In the genomic region with DNA sequence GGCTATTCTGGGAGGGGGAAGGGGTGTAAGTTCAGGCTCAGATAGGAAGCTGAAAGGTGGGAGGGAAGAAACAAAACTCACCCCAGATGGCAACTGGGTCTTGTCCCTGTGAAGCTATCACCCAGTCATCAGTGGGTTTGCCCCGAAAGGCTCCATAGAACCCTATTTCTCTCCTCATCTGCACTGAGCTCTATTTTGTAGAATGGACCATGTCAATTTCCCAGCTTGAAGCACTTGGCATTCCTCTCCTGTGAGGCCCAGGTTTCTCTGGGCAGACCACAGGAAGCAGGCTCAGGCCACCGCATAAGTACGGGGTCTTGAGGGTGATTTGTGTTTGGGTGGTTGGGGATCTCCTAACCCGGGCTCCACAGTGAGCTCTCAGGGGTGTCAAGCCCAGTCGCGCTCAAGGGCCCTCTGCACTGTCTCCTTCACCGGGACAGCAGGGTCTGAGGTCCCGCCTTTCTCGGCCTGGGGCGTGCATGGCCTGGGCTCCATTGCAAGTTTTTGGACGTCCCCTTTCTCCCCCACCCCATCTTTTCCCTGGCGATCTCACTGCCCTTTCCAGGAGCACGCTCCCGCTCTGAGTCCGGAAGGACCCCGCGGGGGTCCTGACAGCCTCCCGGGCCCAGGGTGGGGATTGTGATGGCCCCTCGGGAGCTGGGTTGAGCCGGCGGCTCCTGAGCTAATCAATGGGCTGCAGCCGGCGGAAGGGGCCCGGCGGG, we compare ENCODE assay signal across 11 cellular contexts. TPM values are rescaled to one million over a fixed set of nuclear protein-coding genes. Genes with fewer than 3 reads are reported as not detected.
DNase-seq lines count a peak whose midpoint lies in the region; ATAC-seq and TF ChIP-seq lines count a peak whose summit lies in the region.
"Had no signal": no experiment of that assay in that cellular context is flagged by ENCODE, and none has a peak within 500 bp of the region (broad histone marks: within the 10 kb centered on the region; RNA-seq: fewer than 3 reads in every experiment).

No MANE protein-coding gene starts in this region.

- H3K27me3 ChIP-seq in DOHH2 (ENCODE audit: control insufficient read depth, low read length), result peaks cover 55% of the 10 kb centered on the region
- H3K27me3 ChIP-seq in iPS-15b (ENCODE audit: control insufficient read depth, insufficient read depth, low read length), result peaks cover 69% of the 10 kb centered on the region
- H3K27me3 ChIP-seq in sigmoid colon, result peaks cover 6 to 66% (median 7%) of the 10 kb centered on the region in 3 donors

- H3K9me3 Mint-ChIP-seq in WTC11, result no peaks in the 10 kb centered on the region
- H3K9me3 Mint-ChIP-seq: HFFc6; T-helper 1 cell treated with Interleukin-12 subunit alpha and Interleukin-12 subunit beta and Interleukin-4 antibody, amounts not matched to agents 30 μg/mL and 1 μg/mL, for 36 hours had no signal

- no peaks in the 10 kb centered on the region for H3F3A ChIP-seq in DOHH2 (ENCODE audit: control insufficient read depth, insufficient read depth)

- H3K4me3 ChIP-seq in DOHH2 (ENCODE audit: low read length) (peak overlapping the region; percentile 6), iPS-15b (ENCODE audit: low read depth, low read length) (peak overlapping the region; percentile 73), sigmoid colon (peak overlapping the region; percentile 17 to 60 (median 51))

- WGBS in sigmoid colon, 2 donors, result 34% methylated on average over 25 of the region's 25 CpGs

- POLR2A ChIA-PET in WTC11 (lab: Charles Lee), result interaction anchor here (0.9 to 1.2 kb wide), 2 partner anchors 59 to 104 kb away, joined by 3 to 5 read pairs; partner anchors contain the start of genes CCT7 and SFXN5

- H3K9me3 ChIP-seq in DOHH2 (ENCODE audit: control insufficient read depth, insufficient read depth, low read length) (no peaks in the 10 kb centered on the region), iPS-15b (ENCODE audit: control insufficient read depth, insufficient read depth, low read length) (no peaks in the 10 kb centered on the region), sigmoid colon (no peaks in the 10 kb centered on the region)

- H3K4me1 ChIP-seq in DOHH2 (ENCODE audit: control insufficient read depth, low read length) (peaks cover 22% of the 10 kb centered on the region), iPS-15b (ENCODE audit: control insufficient read depth, insufficient read depth, low read length) (peaks cover 3% of the 10 kb centered on the region), sigmoid colon (peaks cover 0 to 29% (median 27%) of the 10 kb centered on the region in 4 donors)

- intact Hi-C loops in sigmoid colon (cut with DNase I), result loop anchor here (5.0 kb wide), 4 partner anchors 88 to 403 kb away; partner anchors contain the start of gene SPR

- peak overlapping the region; percentile 63 for H3K4me3 Mint-ChIP-seq in WTC11

- ATAC-seq in WTC11, result peak; percentile 10
- ATAC-seq in HG03521 (IDR thresholded peaks at IDR 0.05; ENCODE audit: unreplicated experiment), result no peak
- no peak for ATAC-seq in HG03432 (IDR thresholded peaks at IDR 0.05; ENCODE audit: unreplicated experiment)

- no peak overlapping the region for H3K27ac Mint-ChIP-seq in WTC11
- H3K27ac Mint-ChIP-seq: HFFc6; T-helper 1 cell treated with Interleukin-12 subunit alpha and Interleukin-12 subunit beta and Interleukin-4 antibody, amounts not matched to agents 30 μg/mL and 1 μg/mL, for 36 hours had no signal

- TF ChIP-seq EP300 in sigmoid colon (IDR thresholded peaks at IDR 0.05), result no peak

- H3K9ac ChIP-seq in iPS-15b (ENCODE audit: low read depth, low read length), result peak overlapping the region; percentile 26

- no peak for TF ChIP-seq POLR2A in sigmoid colon (IDR thresholded peaks at IDR 0.05)

- no peaks in the 10 kb centered on the region for H3K36me3 ChIP-seq in DOHH2 (ENCODE audit: control insufficient read depth, low read length)
- H3K36me3 ChIP-seq in iPS-15b (ENCODE audit: control insufficient read depth, insufficient read depth, low read length), result no peaks in the 10 kb centered on the region
- no peaks in the 10 kb centered on the region for H3K36me3 ChIP-seq in sigmoid colon

- H3K4me2 ChIP-seq in DOHH2 (ENCODE audit: low read length), result peak overlapping the region; percentile 58

- H3K27ac ChIP-seq in DOHH2 (ENCODE audit: low read depth, low read length) (no peak overlapping the region), sigmoid colon (peak overlapping the region in 2 of 4 donors; percentile 66 to 70)

- no peaks in the 10 kb centered on the region for H3K9me2 ChIP-seq in DOHH2 (replicated peaks; ENCODE audit: control insufficient read depth, low read length)

- H3K36me3 Mint-ChIP-seq in WTC11, result no peaks in the 10 kb centered on the region

- TF ChIP-seq CTCF in DOHH2 (IDR thresholded peaks at IDR 0.05; ENCODE audit: low read depth, low read length, poor library complexity, severe bottlenecking) (no peak), WTC11 (IDR thresholded peaks at IDR 0.05) (no peak), sigmoid colon (IDR thresholded peaks at IDR 0.05) (no peak)

- CTCF ChIA-PET in WTC11 (lab: Charles Lee), result interaction anchor here (0.7 to 5.2 kb wide), 15 partner anchors 14 to 288 kb away, joined by 3 to 179 read pairs (median 5); partner anchors contain the start of genes NOTO, SMYD5 and SPR

- H3K27me3 Mint-ChIP-seq in WTC11 (ENCODE audit: low read depth), result peaks cover 79% of the 10 kb centered on the region

- peaks cover 22% of the 10 kb centered on the region for H3K4me1 Mint-ChIP-seq in WTC11

- no peaks in the 10 kb centered on the region for H3K79me2 ChIP-seq in DOHH2 (ENCODE audit: control insufficient read depth, low read length)

- 0 out of 2 replicates have a peak, but pooled peaks cover 2% of the 10 kb centered on the region for H4K20me1 ChIP-seq in DOHH2 (ENCODE audit: control insufficient read depth, insufficient read depth, low read depth, low read length)

- no peak for DNase-seq in WTC11 (ENCODE audit: low spot score)
- DNase-seq in sigmoid colon, result no peak
- no peak for DNase-seq in GM19238 (ENCODE audit: insufficient read length, low spot score)
- DNase-seq in globus pallidus (ENCODE audit: low spot score), result no peak

TF ChIP-seq in WTC11, 78 proteins besides CTCF, POLR2A, EP300 and RAD21 (continues in another document):
- TF ChIP-seq KAT7 (CRISPR knock-in tag; IDR thresholded peaks at IDR 0.05; ENCODE audit: borderline replicate concordance), result no peak
- no peak for TF ChIP-seq ZBTB21 (CRISPR knock-in tag; IDR thresholded peaks at IDR 0.05; ENCODE audit: borderline replicate concordance)
- TF ChIP-seq TEAD4 (CRISPR knock-in tag; IDR thresholded peaks at IDR 0.05), result no peak
- no peak for TF ChIP-seq MXD4 (CRISPR knock-in tag; IDR thresholded peaks at IDR 0.05; ENCODE audit: borderline replicate concordance)
- no peak for TF ChIP-seq ZBTB43 (CRISPR knock-in tag; IDR thresholded peaks at IDR 0.05)
- TF ChIP-seq NFYB (CRISPR knock-in tag; conservative IDR thresholded peaks at IDR 0.05; ENCODE audit: low read depth), result no peak
- TF ChIP-seq, protein P1, sequence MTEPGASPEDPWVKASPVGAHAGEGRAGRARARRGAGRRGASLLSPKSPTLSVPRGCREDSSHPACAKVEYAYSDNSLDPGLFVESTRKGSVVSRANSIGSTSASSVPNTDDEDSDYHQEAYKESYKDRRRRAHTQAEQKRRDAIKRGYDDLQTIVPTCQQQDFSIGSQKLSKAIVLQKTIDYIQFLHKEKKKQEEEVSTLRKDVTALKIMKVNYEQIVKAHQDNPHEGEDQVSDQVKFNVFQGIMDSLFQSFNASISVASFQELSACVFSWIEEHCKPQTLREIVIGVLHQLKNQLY (CRISPR knock-in tag; IDR thresholded peaks at IDR 0.05), result no peak
- TF ChIP-seq NFATC4 (CRISPR knock-in tag; IDR thresholded peaks at IDR 0.05), result no peak
- TF ChIP-seq, protein P2, sequence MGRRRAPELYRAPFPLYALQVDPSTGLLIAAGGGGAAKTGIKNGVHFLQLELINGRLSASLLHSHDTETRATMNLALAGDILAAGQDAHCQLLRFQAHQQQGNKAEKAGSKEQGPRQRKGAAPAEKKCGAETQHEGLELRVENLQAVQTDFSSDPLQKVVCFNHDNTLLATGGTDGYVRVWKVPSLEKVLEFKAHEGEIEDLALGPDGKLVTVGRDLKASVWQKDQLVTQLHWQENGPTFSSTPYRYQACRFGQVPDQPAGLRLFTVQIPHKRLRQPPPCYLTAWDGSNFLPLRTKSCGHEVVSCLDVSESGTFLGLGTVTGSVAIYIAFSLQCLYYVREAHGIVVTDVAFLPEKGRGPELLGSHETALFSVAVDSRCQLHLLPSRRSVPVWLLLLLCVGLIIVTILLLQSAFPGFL (CRISPR knock-in tag; IDR thresholded peaks at IDR 0.05; ENCODE audit: borderline replicate concordance), result no peak
- no peak for TF ChIP-seq NR1H2 (CRISPR knock-in tag; IDR thresholded peaks at IDR 0.05)
- no peak for TF ChIP-seq ELF4 (CRISPR knock-in tag; IDR thresholded peaks at IDR 0.05; ENCODE audit: low read depth)
- TF ChIP-seq NR2C2 (CRISPR knock-in tag; IDR thresholded peaks at IDR 0.05), result no peak
- TF ChIP-seq ZNF263 (CRISPR knock-in tag; IDR thresholded peaks at IDR 0.05; ENCODE audit: low read depth), result no peak
- no peak for TF ChIP-seq CREM (CRISPR knock-in tag; IDR thresholded peaks at IDR 0.05)

RNA-seq across cellular contexts. Expression of gene NOTO, which starts 27.3 kb away (rescaled TPM):
- total RNA-seq in WTC11 (2021) (0.15 to 0.23 TPM (median 0.18 TPM) in 3 replicates), sigmoid colon (not detected)
- polyA plus RNA-seq in sigmoid colon, result not detected
- total RNA-seq: HFFc6, M059J had no signal

RNA-seq across cellular contexts. Expression of gene SMYD5, which starts 38.9 kb away (rescaled TPM):
- total RNA-seq in WTC11 (2021) (46.5 to 47.9 TPM (median 46.7 TPM) in 3 replicates), sigmoid colon (10 to 100 TPM in 1 of 4 donors, 1 to 10 TPM in 3; 6.9 to 12.4 (median 7.9) TPM)
- polyA plus RNA-seq in sigmoid colon, result 10 to 100 TPM in 1 of 3 donors, 1 to 10 TPM in 2; 5.3 to 18.2 (median 7.8) TPM

RNA-seq across cellular contexts. Expression of gene PRADC1, which starts 57.9 kb away (rescaled TPM):
- total RNA-seq in WTC11 (2021) (11.4 to 12.9 TPM (median 12.2 TPM) in 3 replicates), sigmoid colon (10 to 100 TPM; 27.7 to 68.1 (median 38.6) TPM)
- 10 to 100 TPM; 30.3 to 57.1 (median 55.9) TPM for polyA plus RNA-seq in sigmoid colon

RNA-seq across cellular contexts. Expression of gene CCT7, which starts 59.0 kb away (rescaled TPM):
- total RNA-seq in WTC11 (2021), result 482 to 518 TPM (median 514 TPM) in 3 replicates
- 100 to 1,000 TPM; 173 to 197 (median 188) TPM for total RNA-seq in sigmoid colon
- polyA plus RNA-seq in sigmoid colon, result 100 to 1,000 TPM; 121 to 173 (median 148) TPM

Comparison
In these comparisons a context has a peak if more than half of its experiments do, and no peak if none do; other contexts are left out.
1. H3K4me3 ChIP-seq: peak in every context shown above with its lines; median percentile 73 in iPS-15b; 51 in sigmoid colon; 6 in DOHH2.